ENCODE assay signal across 28 cellular contexts in genomic region chr6:78966542-78966941, GRCh38.
"Had no signal": no experiment of that assay in that cellular context is flagged by ENCODE, and none has a peak within 500 bp of the region (broad histone marks: within the 10 kb centered on the region; RNA-seq: fewer than 3 reads in every experiment).

No MANE protein-coding gene starts in this region.

- H3K27ac ChIP-seq: hepatocyte, left ventricle myocardium inferior, sigmoid colon, testis, vagina, VCaP had no signal

- H3K4me1 Mint-ChIP-seq: memory B cell had no signal

- ATAC-seq: activated T-cell treated with anti-CD3 and anti-CD28 coated beads, Interleukin-2, amount 50 U/mL, for 4 hours; esophagus mucosa had no signal

- H3K27me3 Mint-ChIP-seq: memory B cell had no signal

- H3K4me1 ChIP-seq: sigmoid colon, testis, vagina had no signal

- H3K4me3 Mint-ChIP-seq: activated T-cell treated with anti-CD3 and anti-CD28 coated beads, Interleukin-2, amount 50 U/mL, for 4 hours; immature natural killer cell; memory B cell; T-helper 1 cell treated with Interleukin-12 subunit alpha and Interleukin-12 subunit beta and Interleukin-4 antibody, amounts not matched to agents 30 μg/mL and 1 μg/mL, for 36 hours had no signal

- DNase-seq: activated CD4-positive, CD25-positive, alpha-beta regulatory T cell treated with anti-CD3 and anti-CD28 coated beads, Interleukin-2, amount 50 U/mL, for 72 hours; activated CD8-positive, alpha-beta memory T cell treated with anti-CD3 and anti-CD28 coated beads, Interleukin-2, amount 50 U/mL, for 4 hours; activated naive CD4-positive, alpha-beta T cell treated with Interleukin-2 at 50 U/mL for 16 hours; activated T-cell treated with anti-CD3 and anti-CD28 coated beads, Interleukin-2, amount 50 U/mL, for 4 hours; amygdala; cortex of kidney; effector CD4-positive, alpha-beta T cell; foreskin melanocyte; glutamatergic neuron; immature natural killer cell; kidney glomerular epithelial cell; left ventricle myocardium inferior; occipital lobe; posterior cingulate gyrus; retina; sigmoid colon; stimulated activated CD4-positive, alpha-beta T cell treated with anti-CD3 and anti-CD28 coated beads, Interleukin-15, amount 100 ng/mL, for 24 hours; stimulated activated naive CD4-positive, alpha-beta T cell; T1000; testis; trophoblast cell had no signal

- H3K4me3 ChIP-seq: hepatocyte, left ventricle myocardium inferior, sigmoid colon, smooth muscle cell, testis, vagina had no signal

- H3K27me3 ChIP-seq: hepatocyte, sigmoid colon, testis, vagina had no signal

- H3K4me2 ChIP-seq: hepatocyte, smooth muscle cell had no signal

- H3K9me3 ChIP-seq: left ventricle myocardium inferior, sigmoid colon, testis, vagina had no signal

- H3K9me3 Mint-ChIP-seq: activated T-cell treated with anti-CD3 and anti-CD28 coated beads, Interleukin-2, amount 50 U/mL, for 4 hours; immature natural killer cell; memory B cell; T-helper 1 cell treated with Interleukin-12 subunit alpha and Interleukin-12 subunit beta and Interleukin-4 antibody, amounts not matched to agents 30 μg/mL and 1 μg/mL, for 36 hours had no signal

- H2AFZ ChIP-seq: hepatocyte had no signal

- H3K27ac Mint-ChIP-seq: memory B cell; T-helper 1 cell treated with Interleukin-12 subunit alpha and Interleukin-12 subunit beta and Interleukin-4 antibody, amounts not matched to agents 30 μg/mL and 1 μg/mL, for 36 hours had no signal
